8 cellular contexts compared by ENCODE assay signal in genomic region chr7:113289140-113289740, GRCh38.
DNase-seq lines count a peak whose midpoint lies in the region; ATAC-seq and TF ChIP-seq lines count a peak whose summit lies in the region.

No MANE protein-coding gene starts in this region.

- peak; percentile 66 for ATAC-seq in GM18519 (IDR thresholded peaks at IDR 0.05; ENCODE audit: low FRiP score, unreplicated experiment)
- peak; percentile 80 for ATAC-seq in HG03432 (IDR thresholded peaks at IDR 0.05; ENCODE audit: unreplicated experiment)
- peak; percentile 89 for ATAC-seq in RWPE2 (ENCODE audit: low read depth)

- H2AFZ ChIP-seq in mesenchymal stem cell (ENCODE audit: low read depth, low read length), result no peak overlapping the region

- H2AK5ac ChIP-seq in mesenchymal stem cell (ENCODE audit: low read length, severe bottlenecking), result no peak overlapping the region

- H3K27ac ChIP-seq in RWPE2 (ENCODE audit: poor library complexity, severe bottlenecking) (no peak overlapping the region), left ventricle myocardium inferior (replicated peaks) (no peak overlapping the region), mesenchymal stem cell (ENCODE audit: low read length, poor library complexity, severe bottlenecking) (no peak overlapping the region)

- H3K23ac ChIP-seq in mesenchymal stem cell (ENCODE audit: low read length in 2 of 2), result no peak overlapping the region

- no peaks in the 10 kb centered on the region for H3K9me3 Mint-ChIP-seq in CD14-positive monocyte

- no peak overlapping the region for H2BK120ac ChIP-seq in mesenchymal stem cell (ENCODE audit: low read depth, low read length)

- intact Hi-C loops in left ventricle myocardium inferior (cut with micrococcal nuclease), result no loop called here
- intact Hi-C loops in CD14-positive monocyte (cut with micrococcal nuclease), result no loop called here

- H3K9me3 ChIP-seq in BE2C, result no peaks in the 10 kb centered on the region
- H3K9me3 ChIP-seq in RWPE2 (ENCODE audit: severe bottlenecking), result no peaks in the 10 kb centered on the region
- H3K9me3 ChIP-seq in left ventricle myocardium inferior (replicated peaks), result no peaks in the 10 kb centered on the region
- no peaks in the 10 kb centered on the region for H3K9me3 ChIP-seq in mesenchymal stem cell (ENCODE audit: control insufficient read depth, low read length)

- H2BK12ac ChIP-seq in mesenchymal stem cell (ENCODE audit: low read length in 2 of 2), result no peak overlapping the region

- 27% methylated on average over 2 of the region's 4 CpGs for WGBS in mesenchymal stem cell

- H3K18ac ChIP-seq in mesenchymal stem cell (ENCODE audit: low read depth in 1 of 2, low read length in 2 of 2), result no peak overlapping the region

- H3K27me3 Mint-ChIP-seq in CD14-positive monocyte (ENCODE audit: low read depth in 3 of 3), result peaks cover 0 to 5% (median 0%) of the 10 kb centered on the region in 3 donors

- H3K4me1 ChIP-seq in BE2C (no peaks in the 10 kb centered on the region), RWPE2 (ENCODE audit: insufficient read depth, poor library complexity, severe bottlenecking) (no peaks in the 10 kb centered on the region), left ventricle myocardium inferior (no peaks in the 10 kb centered on the region), mesenchymal stem cell (ENCODE audit: control insufficient read depth, insufficient read depth, low read depth, low read length) (no peaks in the 10 kb centered on the region)

- H3K4me2 ChIP-seq in mesenchymal stem cell (ENCODE audit: low read length, poor library complexity, severe bottlenecking), result no peak overlapping the region

- no peak overlapping the region for H3K9ac ChIP-seq in mesenchymal stem cell (ENCODE audit: low read length)

- no peak overlapping the region for H3K4me3 ChIP-seq in BE2C (ENCODE audit: low read depth, low read length)
- no peak overlapping the region for H3K4me3 ChIP-seq in RWPE2 (ENCODE audit: severe bottlenecking)
- H3K4me3 ChIP-seq in left ventricle myocardium inferior, result no peak overlapping the region
- no peak overlapping the region for H3K4me3 ChIP-seq in mesenchymal stem cell (ENCODE audit: insufficient read depth in 1 of 2, low read depth in 1 of 2, low read length in 2 of 2)

- H3K36me3 ChIP-seq in BE2C (no peaks in the 10 kb centered on the region), RWPE2 (ENCODE audit: low read depth) (no peaks in the 10 kb centered on the region), left ventricle myocardium inferior (no peaks in the 10 kb centered on the region), mesenchymal stem cell (ENCODE audit: control insufficient read depth in 1 of 2, insufficient read depth in 2 of 2, low read depth in 1 of 2, low read length in 2 of 2) (no peaks in the 10 kb centered on the region)

- no peak overlapping the region for H2BK5ac ChIP-seq in mesenchymal stem cell (ENCODE audit: low read depth, low read length, poor library complexity, severe bottlenecking)

- no peak overlapping the region for H4K91ac ChIP-seq in mesenchymal stem cell (ENCODE audit: low read length)

- no peaks in the 10 kb centered on the region for H3K4me1 Mint-ChIP-seq in CD14-positive monocyte

- H3K79me1 ChIP-seq in mesenchymal stem cell (replicated peaks; ENCODE audit: low read length, poor library complexity, severe bottlenecking), result no peaks in the 10 kb centered on the region

- H3K36me3 Mint-ChIP-seq in CD14-positive monocyte, result no peaks in the 10 kb centered on the region

- TF ChIP-seq CTCF in BE2C (IDR thresholded peaks at IDR 0.05; ENCODE audit: low read depth, low read length) (peak; percentile 47), RWPE2 (IDR thresholded peaks at IDR 0.05; ENCODE audit: poor library complexity, severe bottlenecking) (peak; percentile 67), left ventricle myocardium inferior (IDR thresholded peaks at IDR 0.05; ENCODE audit: borderline replicate concordance) (peak; percentile 62), CD14-positive monocyte (IDR thresholded peaks at IDR 0.05) (no peak)

- no peak overlapping the region for H4K8ac ChIP-seq in mesenchymal stem cell (ENCODE audit: low read length)

- H2BK15ac ChIP-seq in mesenchymal stem cell (ENCODE audit: low read depth, poor library complexity, severe bottlenecking), result no peak overlapping the region

- no peaks in the 10 kb centered on the region for H3K27me3 ChIP-seq in BE2C
- no peaks in the 10 kb centered on the region for H3K27me3 ChIP-seq in RWPE2 (ENCODE audit: insufficient read depth, poor library complexity, severe bottlenecking)
- H3K27me3 ChIP-seq in left ventricle myocardium inferior (ENCODE audit: low read depth), result no peaks in the 10 kb centered on the region
- no peaks in the 10 kb centered on the region for H3K27me3 ChIP-seq in mesenchymal stem cell (ENCODE audit: control insufficient read depth in 1 of 2, insufficient read depth in 1 of 2, low read length in 2 of 2)

- DNase-seq in BE2C, result no peak
- no peak for DNase-seq in RWPE2 (ENCODE audit: low spot score)
- DNase-seq in left ventricle myocardium inferior, result no peak
- no peak for DNase-seq in mesenchymal stem cell
- no peak for DNase-seq in hepatic stellate cell (ENCODE audit: low spot score)
- DNase-seq in CD14-positive monocyte (ENCODE audit: low spot score), result no peak

- no peak overlapping the region for H3K4ac ChIP-seq in mesenchymal stem cell (ENCODE audit: low read depth in 1 of 2, low read length in 2 of 2)

- no peak overlapping the region for H3K14ac ChIP-seq in mesenchymal stem cell (ENCODE audit: low read length in 2 of 2)

- H3K27ac Mint-ChIP-seq in CD14-positive monocyte, result no peak overlapping the region

- H3K4me3 Mint-ChIP-seq in CD14-positive monocyte, result no peak overlapping the region
